ENCODE assay signal across 35 cellular contexts in the genomic region with DNA sequence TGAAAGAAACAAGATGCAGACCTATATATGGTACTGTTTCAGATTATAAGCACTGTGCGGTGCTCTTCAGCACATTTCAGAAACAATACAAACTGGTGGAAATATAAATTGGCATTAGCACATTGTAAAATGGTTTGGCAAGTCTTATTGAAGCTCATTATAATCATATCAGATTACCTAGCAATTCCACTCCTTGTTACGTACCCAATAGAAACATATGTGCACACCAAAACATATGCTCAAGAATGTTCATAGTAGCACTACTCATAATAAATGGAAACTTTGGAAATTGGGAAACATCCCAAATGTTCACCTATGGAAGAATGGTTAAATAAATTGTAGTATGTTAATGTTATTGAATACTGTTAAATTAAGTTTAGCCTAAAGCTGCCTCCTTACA. TPM values are rescaled to one million over a fixed set of nuclear protein-coding genes. Genes with fewer than 3 reads are reported as not detected.
"Had no signal": no experiment of that assay in that cellular context is flagged by ENCODE, and none has a peak within 500 bp of the region (broad histone marks: within the 10 kb centered on the region; RNA-seq: fewer than 3 reads in every experiment).

No MANE protein-coding gene starts in this region.

- H3K36me3 ChIP-seq: MG63 had no signal

- H3K9me3 ChIP-seq: MG63 had no signal

- DNase-seq: Karpas-422, Kasumi-1, MG63, MM.1S, MV-4-11, NCI-H1048, NCI-H1092, NCI-H1092 treated with DMSO at 0.1 percent for 48 hours, NCI-H1105, NCI-H1105 treated with DMSO at 0.1 percent for 48 hours, NCI-H1417, NCI-H1417 treated with DMSO at 0.1 percent for 48 hours, NCI-H1436, NCI-H1436 treated with DMSO at 0.1 percent for 48 hours, NCI-H146, NCI-H1694, NCI-H1694 treated with DMSO at 0.1 percent for 48 hours, NCI-H187, NCI-H187 treated with DMSO at 0.1 percent for 48 hours, NCI-H1930, NCI-H2029, NCI-H2029 treated with DMSO at 0.1 percent for 48 hours, NCI-H2081, NCI-H2081 treated with DMSO at 0.1 percent for 48 hours, NCI-H2107, NCI-H2227 treated with DMSO at 0.1 percent for 48 hours, NCI-H226, NCI-H345, NCI-H446, NCI-H446 treated with DMSO at 0.1 percent for 48 hours, NCI-H510A, NCI-H510A treated with DMSO at 0.1 percent for 48 hours had no signal

- H3K27ac ChIP-seq: KMS-11 had no signal

- H3K4me3 ChIP-seq: MG63 had no signal

RNA-seq across cellular contexts. Expression of a gene that starts 54.9 kb away (rescaled TPM):
- total RNA-seq: LHCN-M2, M059J had no signal
